ENCODE assay signal across 8 cellular contexts in genomic region chr22:42553475-42554361, GRCh38. TPM values are rescaled to one million over a fixed set of nuclear protein-coding genes. Genes with fewer than 3 reads are reported as not detected.
DNase-seq lines count a peak whose midpoint lies in the region; ATAC-seq and TF ChIP-seq lines count a peak whose summit lies in the region.

A gene with protein sequence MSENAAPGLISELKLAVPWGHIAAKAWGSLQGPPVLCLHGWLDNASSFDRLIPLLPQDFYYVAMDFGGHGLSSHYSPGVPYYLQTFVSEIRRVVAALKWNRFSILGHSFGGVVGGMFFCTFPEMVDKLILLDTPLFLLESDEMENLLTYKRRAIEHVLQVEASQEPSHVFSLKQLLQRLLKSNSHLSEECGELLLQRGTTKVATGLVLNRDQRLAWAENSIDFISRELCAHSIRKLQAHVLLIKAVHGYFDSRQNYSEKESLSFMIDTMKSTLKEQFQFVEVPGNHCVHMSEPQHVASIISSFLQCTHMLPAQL (plus strand): TSS chr22:42553956. CDS start chr22:42554021, 65 bp downstream.

- no peaks in the 10 kb centered on the region for H3K4me1 Mint-ChIP-seq in activated T-helper 17 cell treated with anti-CD3 and anti-CD28 coated beads, Interleukin-2, amount 50 U/mL, for 72 hours
- peaks cover 0 to 16% of the 10 kb centered on the region in 2 donors for H3K4me1 Mint-ChIP-seq in natural killer cell
- H3K4me1 Mint-ChIP-seq in stimulated activated memory B cell treated with anti-CD40 and anti-IgM and Interleukin-4, amounts not matched to agents 10 μg/mL and 1 μg/mL and 100 μg/mL, for 72 hours = peaks cover 45% of the 10 kb centered on the region

- no peaks in the 10 kb centered on the region for H3K9me3 Mint-ChIP-seq in activated T-helper 17 cell treated with anti-CD3 and anti-CD28 coated beads, Interleukin-2, amount 50 U/mL, for 72 hours
- no peaks in the 10 kb centered on the region for H3K9me3 Mint-ChIP-seq in natural killer cell
- no peaks in the 10 kb centered on the region for H3K9me3 Mint-ChIP-seq in stimulated activated memory B cell treated with anti-CD40 and anti-IgM and Interleukin-4, amounts not matched to agents 10 μg/mL and 1 μg/mL and 100 μg/mL, for 72 hours

- intact Hi-C loops in Panc1 (cut with micrococcal nuclease; ENCODE audit: unreplicated experiment) = no loop called here
- intact Hi-C loops in natural killer cell (cut with micrococcal nuclease) = no loop called here

- H3K36me3 ChIP-seq in Panc1 (ENCODE audit: control insufficient read depth, insufficient read depth, low read length) = no peaks in the 10 kb centered on the region

- CTCF ChIA-PET in Panc1 (lab: Charles Lee) = interaction anchor here (0.7 kb wide), 2 partner anchors 136 to 389 kb away, joined by 3 to 5 read pairs; no protein-coding TSS in a partner anchor

- peak within 1 kb of the TSS; percentile 65 for H3K4me3 Mint-ChIP-seq in activated T-helper 17 cell treated with anti-CD3 and anti-CD28 coated beads, Interleukin-2, amount 50 U/mL, for 72 hours
- peak within 1 kb of the TSS; percentile 73 for H3K4me3 Mint-ChIP-seq in natural killer cell
- H3K4me3 Mint-ChIP-seq in stimulated activated memory B cell treated with anti-CD40 and anti-IgM and Interleukin-4, amounts not matched to agents 10 μg/mL and 1 μg/mL and 100 μg/mL, for 72 hours = peak within 1 kb of the TSS; percentile 84

- peak within 1 kb of the TSS; percentile 52 for H3K27ac Mint-ChIP-seq in activated T-helper 17 cell treated with anti-CD3 and anti-CD28 coated beads, Interleukin-2, amount 50 U/mL, for 72 hours
- H3K27ac Mint-ChIP-seq in natural killer cell = peak within 1 kb of the TSS in 1 of 2 donors; percentile 44
- peak within 1 kb of the TSS; percentile 96 for H3K27ac Mint-ChIP-seq in stimulated activated memory B cell treated with anti-CD40 and anti-IgM and Interleukin-4, amounts not matched to agents 10 μg/mL and 1 μg/mL and 100 μg/mL, for 72 hours

- H3K36me3 Mint-ChIP-seq in activated T-helper 17 cell treated with anti-CD3 and anti-CD28 coated beads, Interleukin-2, amount 50 U/mL, for 72 hours (ENCODE audit: low read depth) = no peaks in the 10 kb centered on the region
- no peaks in the 10 kb centered on the region for H3K36me3 Mint-ChIP-seq in natural killer cell
- no peaks in the 10 kb centered on the region for H3K36me3 Mint-ChIP-seq in stimulated activated memory B cell treated with anti-CD40 and anti-IgM and Interleukin-4, amounts not matched to agents 10 μg/mL and 1 μg/mL and 100 μg/mL, for 72 hours

- DNase-seq in DMS 273 (lab: John Stamatoyannopoulos, UW; ENCODE audit: unreplicated experiment) (peak; percentile 82), DMS 273 treated with DMSO at 0.1 percent for 48 hours (lab: John Stamatoyannopoulos, UW) (no peak), Panc1 (ENCODE audit: low read depth, low spot score) (no peak), fibroblast of peridontal ligament (ENCODE audit: extremely low read depth) (peak; percentile 51), natural killer cell (peak; percentile 68)

- in situ Hi-C loops in Panc1 (cut with HindIII; ENCODE audit: low pct_unique_long_range_greater_than_20kb, low sequenced_read_pairs) = no loop called here

- BruUV-seq in Panc1 (replicated peaks; lab: Mats Ljungman, UMichigan) = no TSS peak

- H3K27ac ChIP-seq in Panc1 (ENCODE audit: low read length) = no peak within 1 kb of the TSS

- no peaks in the 10 kb centered on the region for H3K27me3 Mint-ChIP-seq in activated T-helper 17 cell treated with anti-CD3 and anti-CD28 coated beads, Interleukin-2, amount 50 U/mL, for 72 hours
- no peaks in the 10 kb centered on the region for H3K27me3 Mint-ChIP-seq in natural killer cell (ENCODE audit: low read depth in 2 of 2)
- H3K27me3 Mint-ChIP-seq in stimulated activated memory B cell treated with anti-CD40 and anti-IgM and Interleukin-4, amounts not matched to agents 10 μg/mL and 1 μg/mL and 100 μg/mL, for 72 hours = no peaks in the 10 kb centered on the region

- POLR2A ChIA-PET in Panc1 (lab: Charles Lee) = no interaction called here

- ATAC-seq in HG03196 (IDR thresholded peaks at IDR 0.05; ENCODE audit: unreplicated experiment) (peak; percentile 49), Panc1 (peak; percentile 95), natural killer cell (peak; percentile 92 to 93 (median 93))
- peak; percentile 96 for ATAC-seq in activated T-helper 17 cell treated with anti-CD3 and anti-CD28 coated beads, Interleukin-2, amount 50 U/mL, for 72 hours (replicated peaks)
- peak; percentile 96 for ATAC-seq in stimulated activated memory B cell treated with anti-CD40 and anti-IgM and Interleukin-4, amounts not matched to agents 10 μg/mL and 1 μg/mL and 100 μg/mL, for 72 hours

- H3K4me1 ChIP-seq in Panc1 (ENCODE audit: control insufficient read depth, insufficient read depth, low read length) = no peaks in the 10 kb centered on the region

- peak within 1 kb of the TSS; percentile 46 to 56 for H3K4me3 ChIP-seq in Panc1 (ENCODE audit: low read depth in 2 of 2, low read length in 2 of 2)

- no peaks in the 10 kb centered on the region for H3K9me3 ChIP-seq in Panc1 (ENCODE audit: control insufficient read depth, insufficient read depth, low read depth, low read length)

- H3K27me3 ChIP-seq in Panc1 (ENCODE audit: control insufficient read depth, insufficient read depth, low read length) = no peaks in the 10 kb centered on the region

- TF ChIP-seq CTCF in Panc1 (IDR thresholded peaks at IDR 0.05) (no peak), natural killer cell (IDR thresholded peaks at IDR 0.05) (no peak)

RNA-seq across cellular contexts. Expression of the gene that starts here (rescaled TPM):
- 1.6 TPM for total RNA-seq in Panc1 (2021; ENCODE audit: unreplicated experiment)
- 4.7 TPM for polyA plus RNA-seq in Panc1 (2012; ENCODE audit: insufficient read length)
- 1 to 10 TPM in 1 of 2 donors, under 1 TPM in 1; 0.48 to 1.2 TPM for total RNA-seq in activated T-helper 17 cell treated with anti-CD3 and anti-CD28 coated beads, Interleukin-2, amount 50 U/mL, for 72 hours
- under 1 TPM in 2 of 3 donors, not detected in 1; 0.23 to 0.48 TPM for total RNA-seq in natural killer cell

Comparison
In these comparisons a context has a peak if more than half of its experiments do, and no peak if none do; other contexts are left out.
1. DNase-seq: peak in DMS 273 (single experiment) and fibroblast of peridontal ligament (single experiment); none in DMS 273 treated with DMSO at 0.1 percent for 48 hours (single experiment) and Panc1 (single experiment).
2. Peak in DNase-seq and ATAC-seq in natural killer cell; RNA of the gene not detected or under 1 TPM.
3. Peak in every context shown above with its lines, with median percentiles within 50 percentile points of each other: ATAC-seq and H3K4me3 Mint-ChIP-seq.